In the genomic region with DNA sequence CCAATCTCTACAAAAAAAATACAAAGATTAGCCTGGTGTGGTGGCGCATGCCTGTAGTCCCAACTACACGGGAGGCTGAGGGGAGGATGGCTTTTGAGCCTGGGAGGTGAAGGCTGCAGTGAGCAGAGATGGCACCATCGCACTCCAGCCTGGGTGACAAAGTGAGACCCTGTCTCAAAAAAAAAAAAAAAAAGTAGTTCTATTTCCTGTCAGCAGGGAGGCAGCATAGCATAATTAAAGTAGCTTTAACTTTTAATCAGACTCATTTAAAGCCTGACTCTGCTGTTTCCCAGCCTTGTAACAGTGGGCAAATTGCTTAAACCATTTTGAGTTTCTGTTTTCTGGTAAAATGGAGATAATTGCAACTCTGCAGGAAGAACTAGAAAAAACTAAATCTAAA, we compare ENCODE assay signal across 12 cellular contexts.
"Had no signal": no experiment of that assay in that cellular context is flagged by ENCODE, and none has a peak within 500 bp of the region (broad histone marks: within the 10 kb centered on the region; RNA-seq: fewer than 3 reads in every experiment).

No MANE protein-coding gene starts in this region.

- H3K27ac ChIP-seq: ascending aorta, breast epithelium, gastroesophageal sphincter, heart right ventricle, thoracic aorta had no signal

- FAIRE-seq: urothelium cell line had no signal

- ATAC-seq: gastroesophageal sphincter; heart right ventricle; stimulated activated effector memory CD8-positive, alpha-beta T cell treated with anti-CD3 and anti-CD28 coated beads, Interleukin-12 subunit alpha, Interleukin-12 subunit beta, amount 100 ng/mL, for 72 hours had no signal

- H3K27ac Mint-ChIP-seq: activated CD4-positive, alpha-beta memory T cell treated with anti-CD3 and anti-CD28 coated beads, Interleukin-2, amount 10 ng/mL, durations not matched to agents 7 days and 5 days; stimulated activated effector memory CD8-positive, alpha-beta T cell treated with anti-CD3 and anti-CD28 coated beads, Interleukin-12 subunit alpha, Interleukin-12 subunit beta, amount 100 ng/mL, for 72 hours had no signal

- H3K27me3 ChIP-seq: ascending aorta, breast epithelium, gastroesophageal sphincter, heart right ventricle had no signal

- H3K9me3 Mint-ChIP-seq: activated CD4-positive, alpha-beta memory T cell treated with anti-CD3 and anti-CD28 coated beads, Interleukin-2, amount 10 ng/mL, durations not matched to agents 7 days and 5 days; stimulated activated effector memory CD8-positive, alpha-beta T cell treated with anti-CD3 and anti-CD28 coated beads, Interleukin-12 subunit alpha, Interleukin-12 subunit beta, amount 100 ng/mL, for 72 hours had no signal

- DNase-seq: activated CD4-positive, alpha-beta memory T cell treated with anti-CD3 and anti-CD28 coated beads, Interleukin-2, amount 10 ng/mL, durations not matched to agents 7 days and 5 days; activated CD8-positive, alpha-beta memory T cell treated with anti-CD3 and anti-CD28 coated beads, Interleukin-2, amount 50 U/mL, for 4 hours; activated gamma-delta T cell treated with Interleukin-2 at 50 U/mL for 16 hours; cerebellar nuclear complex; heart right ventricle; T-helper 9 cell had no signal

- H3K4me3 Mint-ChIP-seq: activated CD4-positive, alpha-beta memory T cell treated with anti-CD3 and anti-CD28 coated beads, Interleukin-2, amount 10 ng/mL, durations not matched to agents 7 days and 5 days; stimulated activated effector memory CD8-positive, alpha-beta T cell treated with anti-CD3 and anti-CD28 coated beads, Interleukin-12 subunit alpha, Interleukin-12 subunit beta, amount 100 ng/mL, for 72 hours had no signal

- H3K27me3 Mint-ChIP-seq: activated CD4-positive, alpha-beta memory T cell treated with anti-CD3 and anti-CD28 coated beads, Interleukin-2, amount 10 ng/mL, durations not matched to agents 7 days and 5 days had no signal

- H3K36me3 ChIP-seq: breast epithelium, thoracic aorta had no signal

- H3K4me1 ChIP-seq: ascending aorta had no signal

- H3K4me3 ChIP-seq: ascending aorta, breast epithelium, gastroesophageal sphincter, heart right ventricle, thoracic aorta had no signal

- H3K9me3 ChIP-seq: ascending aorta, breast epithelium, gastroesophageal sphincter, heart right ventricle, thoracic aorta had no signal
